14 cellular contexts compared by ENCODE assay signal in genomic region chr15:44340410-44340809, GRCh38. TPM values are rescaled to one million over a fixed set of nuclear protein-coding genes. Genes with fewer than 3 reads are reported as not detected.
A peak's percentile ranks its signal among the peaks of the same experiment; 100 is the strongest.
DNase-seq lines count a peak whose midpoint lies in the region; ATAC-seq and TF ChIP-seq lines count a peak whose summit lies in the region.
"Had no signal": no experiment of that assay in that cellular context is flagged by ENCODE, and none has a peak within 500 bp of the region (broad histone marks: within the 10 kb centered on the region; RNA-seq: fewer than 3 reads in every experiment).

No MANE protein-coding gene starts in this region.

- no peak for TF ChIP-seq CTCF in neural crest cell (conservative IDR thresholded peaks at IDR 0.05)
- TF ChIP-seq CTCF in testis (IDR thresholded peaks at IDR 0.05) = no peak

- 94 to 96% methylated on average over 5 of the region's 5 CpGs for WGBS in testis, 2 donors

- intact Hi-C loops in testis (cut with DNase I; ENCODE audit: low total_unique reads) = no loop called here

- no peaks in the 10 kb centered on the region for H3K9me3 Mint-ChIP-seq in neural crest cell

- no peaks in the 10 kb centered on the region for H3K9me3 ChIP-seq in testis
- H3K9me3 ChIP-seq: upper lobe of left lung had no signal

- no peak overlapping the region for H3K4me3 ChIP-seq in testis
- H3K4me3 ChIP-seq: upper lobe of left lung had no signal

- H3K4me1 ChIP-seq in testis = no peaks in the 10 kb centered on the region
- H3K4me1 ChIP-seq: upper lobe of left lung had no signal

- ATAC-seq in HG03571 (IDR thresholded peaks at IDR 0.05; ENCODE audit: unreplicated experiment) (no peak), GM21360 (IDR thresholded peaks at IDR 0.05; ENCODE audit: unreplicated experiment) (no peak)
- ATAC-seq: HepG2 had no signal

- no peak for TF ChIP-seq POLR2A in testis (IDR thresholded peaks at IDR 0.05)

- H3K4me3 Mint-ChIP-seq in neural crest cell = no peak overlapping the region

- H3K4me1 Mint-ChIP-seq in neural crest cell = no peaks in the 10 kb centered on the region

- H3K27ac Mint-ChIP-seq in neural crest cell (ENCODE audit: unreplicated experiment) = peak overlapping the region; percentile 50

- H3K36me3 ChIP-seq in testis (ENCODE audit: low read depth, missing control alignments) = no peaks in the 10 kb centered on the region

- H3K27ac ChIP-seq in testis = no peak overlapping the region
- H3K27ac ChIP-seq: upper lobe of left lung had no signal

- peak; percentile 26 for DNase-seq in D341Med (ENCODE audit: low spot score)
- peak; percentile 72 for DNase-seq in LHCN-M2 (ENCODE audit: low read depth)
- peak; percentile 3 for DNase-seq in dermis blood vessel endothelial cell
- no peak for DNase-seq in neural crest cell (ENCODE audit: low read depth, low spot score)
- DNase-seq in activated CD4-positive, CD25-positive, alpha-beta regulatory T cell (lab: John Stamatoyannopoulos, UW) = no peak
- DNase-seq in testis = no peak
- DNase-seq: activated CD8-positive, alpha-beta memory T cell treated with anti-CD3 and anti-CD28 coated beads, Interleukin-2, amount 50 U/mL, for 48 hours; cerebellar nuclear complex; hypothalamus; NCI-H524 had no signal

- H3K27me3 Mint-ChIP-seq in neural crest cell (ENCODE audit: low read depth) = no peaks in the 10 kb centered on the region

- H3K27me3 ChIP-seq in testis = no peaks in the 10 kb centered on the region
- H3K27me3 ChIP-seq: upper lobe of left lung had no signal

- no peaks in the 10 kb centered on the region for H3K36me3 Mint-ChIP-seq in neural crest cell (ENCODE audit: low read depth)

RNA-seq across cellular contexts. Expression of gene GOLM2, which starts 51.9 kb away (rescaled TPM):
- total RNA-seq in LHCN-M2 (2014; rRNA removed) (63.0 and 65.4 TPM in 2 replicates), dermis blood vessel endothelial cell (72.5 and 78.1 TPM in 2 replicates), neural crest cell (63.6 and 64.8 TPM in 2 replicates), testis (100 to 1,000 TPM; 121 to 126 TPM)
- polyA plus RNA-seq in LHCN-M2 (2012) = 18.7 TPM
- 60.6 TPM for polyA plus RNA-seq in testis (ENCODE audit: insufficient read depth, low read depth, low replicate concordance)

Comparison
In these comparisons a context has a peak if more than half of its experiments do, and no peak if none do; other contexts are left out.
1. DNase-seq: peak in D341Med (single experiment), LHCN-M2 (single experiment) and dermis blood vessel endothelial cell (single experiment); none in neural crest cell (single experiment), activated CD4-positive, CD25-positive, alpha-beta regulatory T cell (0 of 4) and testis (single experiment).